17 cellular contexts compared by ENCODE assay signal in genomic region chr5:1212881-1213280, GRCh38. TPM values are rescaled to one million over a fixed set of nuclear protein-coding genes. Genes with fewer than 3 reads are reported as not detected.
DNase-seq lines count a peak whose midpoint lies in the region; ATAC-seq and TF ChIP-seq lines count a peak whose summit lies in the region.
"Had no signal": no experiment of that assay in that cellular context is flagged by ENCODE, and none has a peak within 500 bp of the region (broad histone marks: within the 10 kb centered on the region; RNA-seq: fewer than 3 reads in every experiment).

No MANE protein-coding gene starts in this region.

- no peak overlapping the region for H3K27ac ChIP-seq in vagina
- H3K27ac ChIP-seq: 22Rv1 had no signal

- DNase-seq in Right ventricle myocardium superior (peak; percentile 27), cardiac septum (ENCODE audit: low spot score) (no peak), H7 (peak; percentile 69), glutamatergic neuron (peak; percentile 20), vagina (ENCODE audit: extremely low spot score in 2 of 2) (no peak)
- DNase-seq: CD8-positive, alpha-beta T cell; COR-L47; DMS153; DMS79 treated with DMSO at 0.1 percent for 48 hours; EL; H9 had no signal

- TF ChIP-seq CTCF in glutamatergic neuron (IDR thresholded peaks at IDR 0.05; ENCODE audit: partially characterized antibody, unreplicated experiment), result no peak
- TF ChIP-seq CTCF in vagina (IDR thresholded peaks at IDR 0.05), result no peak

- intact Hi-C loops in Right ventricle myocardium superior (cut with DNase I), result no loop called here
- intact Hi-C loops in cardiac septum (cut with DNase I), result no loop called here
- intact Hi-C loops in vagina (cut with DNase I), result no loop called here

- H3K9me3 ChIP-seq in vagina, result no peaks in the 10 kb centered on the region

- no peaks in the 10 kb centered on the region for H3K36me3 ChIP-seq in H7 (replicated peaks; ENCODE audit: control insufficient read depth, insufficient read depth, low read length)
- no peaks in the 10 kb centered on the region for H3K36me3 ChIP-seq in vagina

- peaks cover 8% of the 10 kb centered on the region for H3K9me3 Mint-ChIP-seq in glutamatergic neuron (ENCODE audit: unreplicated experiment)
- peaks cover 9% of the 10 kb centered on the region for H3K9me3 Mint-ChIP-seq in stimulated activated memory B cell treated with anti-CD40 and anti-IgM and Interleukin-4, amounts not matched to agents 10 μg/mL and 1 μg/mL and 100 μg/mL, for 72 hours
- H3K9me3 Mint-ChIP-seq: CD8-positive, alpha-beta T cell had no signal

- H3K4me1 Mint-ChIP-seq in glutamatergic neuron (ENCODE audit: low read depth, unreplicated experiment), result no peaks in the 10 kb centered on the region
- H3K4me1 Mint-ChIP-seq in stimulated activated memory B cell treated with anti-CD40 and anti-IgM and Interleukin-4, amounts not matched to agents 10 μg/mL and 1 μg/mL and 100 μg/mL, for 72 hours, result no peaks in the 10 kb centered on the region
- H3K4me1 Mint-ChIP-seq: CD14-positive monocyte had no signal

- H3K27me3 Mint-ChIP-seq in glutamatergic neuron (ENCODE audit: unreplicated experiment), result peaks cover 10% of the 10 kb centered on the region
- peaks cover 38% of the 10 kb centered on the region for H3K27me3 Mint-ChIP-seq in stimulated activated memory B cell treated with anti-CD40 and anti-IgM and Interleukin-4, amounts not matched to agents 10 μg/mL and 1 μg/mL and 100 μg/mL, for 72 hours

- no peaks in the 10 kb centered on the region for H3K4me1 ChIP-seq in vagina

- H3K4me3 ChIP-seq in H7 (ENCODE audit: insufficient read depth, low read depth, low read length) (no peak overlapping the region), vagina (no peak overlapping the region)
- H3K4me3 ChIP-seq: GM23338 had no signal

- H3K4me3 Mint-ChIP-seq in glutamatergic neuron (ENCODE audit: unreplicated experiment), result no peak overlapping the region
- no peak overlapping the region for H3K4me3 Mint-ChIP-seq in stimulated activated memory B cell treated with anti-CD40 and anti-IgM and Interleukin-4, amounts not matched to agents 10 μg/mL and 1 μg/mL and 100 μg/mL, for 72 hours
- H3K4me3 Mint-ChIP-seq: CD14-positive monocyte; CD8-positive, alpha-beta T cell; GM23338; H9 had no signal

- ATAC-seq in Right ventricle myocardium superior (ENCODE audit: poor library complexity) (no peak), GM21825 (IDR thresholded peaks at IDR 0.05; ENCODE audit: unreplicated experiment) (no peak)
- ATAC-seq in stimulated activated memory B cell treated with anti-CD40 and anti-IgM and Interleukin-4, amounts not matched to agents 10 μg/mL and 1 μg/mL and 100 μg/mL, for 72 hours, result peak; percentile 39
- ATAC-seq: CD8-positive, alpha-beta T cell; GM23338 had no signal

- H3K27me3 ChIP-seq in H7 (ENCODE audit: control insufficient read depth, insufficient read depth, low read length) (no peaks in the 10 kb centered on the region), vagina (no peaks in the 10 kb centered on the region)

- H3K36me3 Mint-ChIP-seq in glutamatergic neuron (ENCODE audit: unreplicated experiment), result peaks cover 4% of the 10 kb centered on the region
- H3K36me3 Mint-ChIP-seq in stimulated activated memory B cell treated with anti-CD40 and anti-IgM and Interleukin-4, amounts not matched to agents 10 μg/mL and 1 μg/mL and 100 μg/mL, for 72 hours, result no peaks in the 10 kb centered on the region
- H3K36me3 Mint-ChIP-seq: CD14-positive monocyte; CD8-positive, alpha-beta T cell had no signal

- TF ChIP-seq POLR2A in vagina (IDR thresholded peaks at IDR 0.05), result no peak

- H3K27ac Mint-ChIP-seq in glutamatergic neuron (ENCODE audit: unreplicated experiment), result no peak overlapping the region
- H3K27ac Mint-ChIP-seq in stimulated activated memory B cell treated with anti-CD40 and anti-IgM and Interleukin-4, amounts not matched to agents 10 μg/mL and 1 μg/mL and 100 μg/mL, for 72 hours, result no peak overlapping the region
- H3K27ac Mint-ChIP-seq: CD14-positive monocyte; CD8-positive, alpha-beta T cell; GM23338; H9 had no signal

RNA-seq across cellular contexts. Expression of gene SLC6A19, which starts 11.5 kb away (rescaled TPM):
- total RNA-seq in Right ventricle myocardium superior (not detected), cardiac septum (0.05 TPM), glutamatergic neuron (ENCODE audit: unreplicated experiment) (not detected), vagina (not detected)
- total RNA-seq in H7 (2014; rRNA removed; shearing (Covaris generic)), result 0.04 and 0.07 TPM in 2 replicates
- total RNA-seq: A673; CD8-positive, alpha-beta T cell; GM23338; H9 had no signal

RNA-seq across cellular contexts. Expression of gene SLC6A18, which starts 12.3 kb away (rescaled TPM):
- total RNA-seq in Right ventricle myocardium superior, result not detected
- not detected for total RNA-seq in cardiac septum
- not detected in 2 replicates for total RNA-seq in H7 (2014; rRNA removed; shearing (Covaris generic))
- total RNA-seq in glutamatergic neuron (ENCODE audit: unreplicated experiment), result not detected
- total RNA-seq in vagina, result not detected
- total RNA-seq: A673; CD8-positive, alpha-beta T cell; GM23338; H9 had no signal

Comparison
In these comparisons a context has a peak if more than half of its experiments do, and no peak if none do; other contexts are left out.
1. DNase-seq: peak in Right ventricle myocardium superior (single experiment), H7 (single experiment) and glutamatergic neuron (single experiment); none in cardiac septum (single experiment) and vagina (0 of 2).